20 cellular contexts compared by ENCODE assay signal in genomic region chr15:61685513-61685912, GRCh38.
DNase-seq lines count a peak whose midpoint lies in the region; ATAC-seq, FAIRE-seq and TF ChIP-seq lines count a peak whose summit lies in the region.
"Had no signal": no experiment of that assay in that cellular context is flagged by ENCODE, and none has a peak within 500 bp of the region (broad histone marks: within the 10 kb centered on the region; RNA-seq: fewer than 3 reads in every experiment).

No MANE protein-coding gene starts in this region.

- H3K4me1 ChIP-seq in GM23338 (ENCODE audit: insufficient read depth) (peaks cover 11% of the 10 kb centered on the region; the same call in 1 of the 2 replicates), thyroid gland (no peaks in the 10 kb centered on the region)

- H3K27me3 Mint-ChIP-seq in GM23338 (ENCODE audit: insufficient read depth, low read depth, poor library complexity): peaks cover 4% of the 10 kb centered on the region

- no peak overlapping the region for H3K27ac ChIP-seq in GM23338 (ENCODE audit: low read depth)
- no peak overlapping the region for H3K27ac ChIP-seq in thyroid gland
- H3K27ac ChIP-seq: 22Rv1, HL-60 had no signal

- H3K4me2 ChIP-seq in GM23338: no peak overlapping the region

- no peak overlapping the region for H3K4me3 ChIP-seq in GM23338
- H3K4me3 ChIP-seq in bronchial epithelial cell (ENCODE audit: low read depth, low read length): no peak overlapping the region
- no peak overlapping the region for H3K4me3 ChIP-seq in thyroid gland (replicated peaks in 1 of 3)
- H3K4me3 ChIP-seq: GM12878 had no signal

- no peak for TF ChIP-seq CTCF in GM23338 (conservative IDR thresholded peaks at IDR 0.05; ENCODE audit: low read depth in 2 of 2)
- TF ChIP-seq CTCF in bronchial epithelial cell (IDR thresholded peaks at IDR 0.05; ENCODE audit: insufficient read depth, low read length, severe bottlenecking): no peak
- TF ChIP-seq CTCF in thyroid gland (IDR thresholded peaks at IDR 0.05): no peak

- H3K79me2 ChIP-seq in GM23338 (replicated peaks; ENCODE audit: insufficient read depth): no peaks in the 10 kb centered on the region

- ATAC-seq in GM23338 (no peak), left lobe of liver (peak; percentile 57), GM19023 (IDR thresholded peaks at IDR 0.05; ENCODE audit: unreplicated experiment) (no peak)
- ATAC-seq: CD8-positive, alpha-beta T cell; GM12878 had no signal

- H3K27me3 ChIP-seq in GM23338 (ENCODE audit: insufficient read depth) (no peaks in the 10 kb centered on the region), bronchial epithelial cell (ENCODE audit: control insufficient read depth, insufficient read depth, low read length) (no peaks in the 10 kb centered on the region), thyroid gland (no peaks in the 10 kb centered on the region)

- H3F3A ChIP-seq in GM23338 (replicated peaks; ENCODE audit: low read depth): no peaks in the 10 kb centered on the region

- peaks cover 3% of the 10 kb centered on the region; the same call in 2 of the 3 replicates for H3K36me3 Mint-ChIP-seq in GM23338 (ENCODE audit: low read depth)
- H3K36me3 Mint-ChIP-seq: CD14-positive monocyte; CD8-positive, alpha-beta T cell had no signal

- peak; percentile 1 for DNase-seq in DMS79 treated with DMSO at 0.1 percent for 48 hours (lab: John Stamatoyannopoulos, UW)
- no peak for DNase-seq in DMS79 (lab: John Stamatoyannopoulos, UW)
- no peak for DNase-seq in GM23338 (ENCODE audit: low spot score)
- DNase-seq in bronchial epithelial cell (ENCODE audit: low read depth): peak; percentile 39
- no peak for DNase-seq in left lobe of liver (ENCODE audit: low spot score)
- no peak for DNase-seq in thyroid gland
- no peak for DNase-seq in NCI-H1436 treated with DMSO at 0.1 percent for 48 hours (lab: John Stamatoyannopoulos, UW)
- DNase-seq: CD8-positive, alpha-beta T cell; COR-L47; DMS153; HCEC 1CT; HFFc6; IMR-90 had no signal

- H3K4me3 Mint-ChIP-seq in GM23338: no peak overlapping the region
- H3K4me3 Mint-ChIP-seq: CD14-positive monocyte; CD8-positive, alpha-beta T cell; HFFc6 had no signal

- peak overlapping the region; percentile 94; the same call in 1 of the 2 replicates for H2AFZ ChIP-seq in GM23338

- intact Hi-C loops in thyroid gland (cut with DNase I): no loop called here

- H3K9me3 Mint-ChIP-seq in GM23338: peaks cover 3% of the 10 kb centered on the region; the same call in 1 of the 3 replicates
- H3K9me3 Mint-ChIP-seq: CD8-positive, alpha-beta T cell had no signal

- WGBS in thyroid gland, 2 donors: 75 to 77% methylated on average over 4 of the region's 4 CpGs

- H3K9me3 ChIP-seq in thyroid gland: no peaks in the 10 kb centered on the region

- no peak overlapping the region for H3K27ac Mint-ChIP-seq in GM23338
- H3K27ac Mint-ChIP-seq: CD14-positive monocyte; CD8-positive, alpha-beta T cell; HFFc6 had no signal

- no peak for FAIRE-seq in bronchial epithelial cell (lab: Jason Lieb, UNC)
- FAIRE-seq: GM12878, GM18507, GM19239 had no signal

- no peaks in the 10 kb centered on the region for H4K20me1 ChIP-seq in GM23338 (replicated peaks; ENCODE audit: insufficient read depth)

- no peaks in the 10 kb centered on the region for H3K36me3 ChIP-seq in GM23338 (ENCODE audit: insufficient read depth)
- H3K36me3 ChIP-seq in bronchial epithelial cell (ENCODE audit: control insufficient read depth, insufficient read depth, low read length): no peaks in the 10 kb centered on the region
- H3K36me3 ChIP-seq in thyroid gland: no peaks in the 10 kb centered on the region

- no peak for TF ChIP-seq POLR2A in thyroid gland (IDR thresholded peaks at IDR 0.05)

- peaks cover 20% of the 10 kb centered on the region for H3K4me1 Mint-ChIP-seq in GM23338

- peaks cover 24% of the 10 kb centered on the region for H3K9me2 ChIP-seq in GM23338 (ENCODE audit: insufficient read depth)

TF ChIP-seq in GM23338, 12 proteins besides CTCF, POLR2A, EP300 and RAD21:
- TF ChIP-seq EZH2 (IDR thresholded peaks at IDR 0.05; ENCODE audit: low read depth, unreplicated experiment) (no peak), POLR2AphosphoS5 (IDR thresholded peaks at IDR 0.05; ENCODE audit: low read depth) (no peak), ZNF114 (CRISPR knock-in tag; IDR thresholded peaks at IDR 0.05) (no peak), ETS1 (IDR thresholded peaks at IDR 0.05) (no peak), ZNF331 (CRISPR knock-in tag; IDR thresholded peaks at IDR 0.05; ENCODE audit: low read depth) (no peak)

Comparison
In these comparisons a context has a peak if more than half of its experiments do, and no peak if none do; other contexts are left out.
1. DNase-seq: peak in DMS79 treated with DMSO at 0.1 percent for 48 hours (single experiment) and bronchial epithelial cell (single experiment); none in DMS79 (single experiment), GM23338 (single experiment), left lobe of liver (single experiment), thyroid gland (0 of 2) and NCI-H1436 treated with DMSO at 0.1 percent for 48 hours (single experiment).